Comparison of ENCODE assay signal across 1 cellular context in genomic region chrX:80550722-80551121, GRCh38.
TF ChIP-seq lines count a peak whose summit lies in the region.

No MANE protein-coding gene starts in this region.

TF ChIP-seq in HCT116, 20 proteins besides CTCF, POLR2A, EP300 and RAD21 (continued from another document):
- no peak for TF ChIP-seq REST (IDR thresholded peaks at IDR 0.05; ENCODE audit: low read depth)
